ENCODE assay signal across 1 cellular context in genomic region chr9:20462410-20462809, GRCh38.
TF ChIP-seq lines count a peak whose summit lies in the region.

No MANE protein-coding gene starts in this region.

TF ChIP-seq in HepG2, 621 proteins besides CTCF, POLR2A, EP300 and RAD21 (continued from another document):
- TF ChIP-seq DMTF1 (CRISPR knock-in tag; IDR thresholded peaks at IDR 0.05): no peak
- TF ChIP-seq ARNT2 (CRISPR knock-in tag; IDR thresholded peaks at IDR 0.05; ENCODE audit: low read depth): no peak
- no peak for TF ChIP-seq ZMAT5 (CRISPR knock-in tag; IDR thresholded peaks at IDR 0.05; ENCODE audit: borderline replicate concordance, low read depth)
- no peak for TF ChIP-seq ZNF12 (CRISPR knock-in tag; IDR thresholded peaks at IDR 0.05)
- no peak for TF ChIP-seq ZNF17 (CRISPR knock-in tag; IDR thresholded peaks at IDR 0.05)
- TF ChIP-seq MYPOP (CRISPR knock-in tag; IDR thresholded peaks at IDR 0.05): no peak
